1 cellular context compared by ENCODE assay signal in the genomic region with DNA sequence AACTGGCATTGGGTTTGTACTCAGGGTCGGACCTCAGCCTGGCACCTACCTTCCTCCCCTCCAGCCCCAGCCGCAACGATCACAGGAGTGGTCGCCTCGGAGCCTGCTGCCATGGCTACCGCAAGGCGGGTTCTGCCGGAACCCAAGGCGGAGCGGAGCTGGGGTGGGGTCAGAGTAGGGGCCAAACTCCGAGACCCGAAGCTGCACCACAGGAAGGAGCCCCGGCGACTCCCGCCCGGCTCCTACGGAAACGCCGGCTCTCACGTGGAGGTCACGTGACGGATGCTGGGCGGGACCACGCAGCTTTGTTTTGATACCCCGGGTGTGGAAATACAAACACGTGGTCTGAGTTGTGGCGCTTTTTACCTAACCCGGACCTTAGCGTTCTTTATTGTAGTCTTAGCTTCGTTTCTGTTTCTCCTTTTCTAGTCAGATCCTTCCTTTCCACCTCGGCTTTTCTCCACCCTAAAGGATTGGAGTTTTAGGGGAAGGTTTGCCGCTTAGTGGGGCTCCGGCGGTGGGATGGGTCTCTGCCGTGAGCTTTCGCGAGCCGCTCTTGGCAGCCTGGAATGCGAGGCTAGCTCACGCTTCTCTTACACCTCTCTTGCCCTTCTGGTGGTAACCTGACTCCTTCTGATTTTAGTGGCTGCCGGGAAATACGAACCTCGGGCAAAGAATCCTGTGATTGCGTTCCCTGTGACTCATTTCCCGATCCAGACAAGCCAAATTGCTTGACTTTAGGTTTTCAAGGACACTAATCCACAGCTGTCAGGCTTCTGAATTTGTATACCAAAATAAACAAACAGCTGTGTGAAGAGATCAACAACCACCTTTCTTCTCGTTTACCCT.
TF ChIP-seq lines count a peak whose summit lies in the region.

A gene with protein sequence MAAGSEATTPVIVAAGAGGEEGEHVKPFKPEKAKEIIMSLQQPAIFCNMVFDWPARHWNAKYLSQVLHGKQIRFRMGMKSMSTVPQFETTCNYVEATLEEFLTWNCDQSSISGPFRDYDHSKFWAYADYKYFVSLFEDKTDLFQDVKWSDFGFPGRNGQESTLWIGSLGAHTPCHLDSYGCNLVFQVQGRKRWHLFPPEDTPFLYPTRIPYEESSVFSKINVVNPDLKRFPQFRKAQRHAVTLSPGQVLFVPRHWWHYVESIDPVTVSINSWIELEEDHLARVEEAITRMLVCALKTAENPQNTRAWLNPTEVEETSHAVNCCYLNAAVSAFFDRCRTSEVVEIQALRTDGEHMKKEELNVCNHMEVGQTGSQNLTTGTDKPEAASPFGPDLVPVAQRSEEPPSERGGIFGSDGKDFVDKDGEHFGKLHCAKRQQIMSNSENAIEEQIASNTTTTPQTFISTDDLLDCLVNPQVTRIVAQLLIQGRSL (minus strand): TSS at position 264 of the 849 bp plus-strand sequence. CDS start 151 bp downstream, at position 113.

TF ChIP-seq in HepG2, 621 proteins besides CTCF, POLR2A, EP300 and RAD21 (continued from another document and continues in another):
- TF ChIP-seq, protein P1, sequence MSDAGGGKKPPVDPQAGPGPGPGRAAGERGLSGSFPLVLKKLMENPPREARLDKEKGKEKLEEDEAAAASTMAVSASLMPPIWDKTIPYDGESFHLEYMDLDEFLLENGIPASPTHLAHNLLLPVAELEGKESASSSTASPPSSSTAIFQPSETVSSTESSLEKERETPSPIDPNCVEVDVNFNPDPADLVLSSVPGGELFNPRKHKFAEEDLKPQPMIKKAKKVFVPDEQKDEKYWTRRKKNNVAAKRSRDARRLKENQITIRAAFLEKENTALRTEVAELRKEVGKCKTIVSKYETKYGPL (CRISPR knock-in tag; IDR thresholded peaks at IDR 0.05): peak; percentile 50
- TF ChIP-seq HCFC1 (IDR thresholded peaks at IDR 0.05; ENCODE audit: low read depth, low read length): peak; percentile 27; the same call in 1 of the 2 replicates
- TF ChIP-seq KDM1A (CRISPR knock-in tag; IDR thresholded peaks at IDR 0.05): no peak
- TF ChIP-seq ZNF784 (CRISPR knock-in tag; IDR thresholded peaks at IDR 0.05; ENCODE audit: borderline replicate concordance): peak; percentile 39; the same call in 1 of the 2 replicates
- no peak; the same call in 1 of the 2 replicates for TF ChIP-seq PRDM15 (CRISPR knock-in tag; IDR thresholded peaks at IDR 0.05)
- TF ChIP-seq ZBED4 (CRISPR knock-in tag; IDR thresholded peaks at IDR 0.05; ENCODE audit: borderline replicate concordance): peak; percentile 44; the same call in 1 of the 2 replicates
- TF ChIP-seq, protein P2, sequence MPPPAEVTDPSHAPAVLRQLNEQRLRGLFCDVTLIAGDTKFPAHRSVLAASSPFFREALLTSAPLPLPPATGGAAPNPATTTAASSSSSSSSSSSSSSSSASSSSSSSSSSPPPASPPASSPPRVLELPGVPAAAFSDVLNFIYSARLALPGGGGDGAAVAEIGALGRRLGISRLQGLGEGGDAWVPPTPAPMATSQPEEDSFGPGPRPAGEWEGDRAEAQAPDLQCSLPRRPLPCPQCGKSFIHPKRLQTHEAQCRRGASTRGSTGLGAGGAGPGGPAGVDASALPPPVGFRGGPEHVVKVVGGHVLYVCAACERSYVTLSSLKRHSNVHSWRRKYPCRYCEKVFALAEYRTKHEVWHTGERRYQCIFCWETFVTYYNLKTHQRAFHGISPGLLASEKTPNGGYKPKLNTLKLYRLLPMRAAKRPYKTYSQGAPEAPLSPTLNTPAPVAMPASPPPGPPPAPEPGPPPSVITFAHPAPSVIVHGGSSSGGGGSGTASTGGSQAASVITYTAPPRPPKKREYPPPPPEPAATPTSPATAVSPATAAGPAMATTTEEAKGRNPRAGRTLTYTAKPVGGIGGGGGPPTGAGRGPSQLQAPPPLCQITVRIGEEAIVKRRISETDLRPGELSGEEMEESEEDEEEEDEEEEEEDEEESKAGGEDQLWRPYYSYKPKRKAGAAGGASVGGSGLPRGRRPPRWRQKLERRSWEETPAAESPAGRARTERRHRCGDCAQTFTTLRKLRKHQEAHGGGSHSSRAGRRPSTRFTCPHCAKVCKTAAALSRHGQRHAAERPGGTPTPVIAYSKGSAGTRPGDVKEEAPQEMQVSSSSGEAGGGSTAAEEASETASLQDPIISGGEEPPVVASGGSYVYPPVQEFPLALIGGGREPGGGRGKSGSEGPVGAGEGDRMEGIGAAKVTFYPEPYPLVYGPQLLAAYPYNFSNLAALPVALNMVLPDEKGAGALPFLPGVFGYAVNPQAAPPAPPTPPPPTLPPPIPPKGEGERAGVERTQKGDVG (CRISPR knock-in tag; IDR thresholded peaks at IDR 0.05; ENCODE audit: borderline replicate concordance): no peak
- TF ChIP-seq ADNP (CRISPR knock-in tag; IDR thresholded peaks at IDR 0.05): no peak
- TF ChIP-seq ZNF891 (CRISPR knock-in tag; IDR thresholded peaks at IDR 0.05): no peak; the same call in 1 of the 2 replicates
- no peak for TF ChIP-seq SRF (IDR thresholded peaks at IDR 0.05; ENCODE audit: low read depth, low read length)
- no peak for TF ChIP-seq POLR2AphosphoS2 (IDR thresholded peaks at IDR 0.05; ENCODE audit: low read depth, low read length)
- peak; percentile 29; the same call in 1 of the 2 replicates for TF ChIP-seq TARDBP (CRISPR knock-in tag; IDR thresholded peaks at IDR 0.05)
- TF ChIP-seq CAMTA2 (CRISPR knock-in tag; IDR thresholded peaks at IDR 0.05; ENCODE audit: borderline replicate concordance): 0 out of 2 replicates have a peak, but pooled peaks have one; percentile 76
- TF ChIP-seq NONO (IDR thresholded peaks at IDR 0.05): no peak
- peak; percentile 41; the same call in 1 of the 2 replicates for TF ChIP-seq NONO (CRISPR knock-in tag; conservative IDR thresholded peaks at IDR 0.05)
- TF ChIP-seq RBFOX2 (IDR thresholded peaks at IDR 0.05; ENCODE audit: low read depth, low read length): peak; percentile 68
- 0 out of 2 replicates have a peak, but pooled peaks have one; percentile 21 for TF ChIP-seq SPEN (CRISPR knock-in tag; IDR thresholded peaks at IDR 0.05; ENCODE audit: low read depth)
- TF ChIP-seq POLR2AphosphoS5 (IDR thresholded peaks at IDR 0.05; ENCODE audit: low read depth, low read length): peak; percentile 36; the same call in 1 of the 2 replicates
- no peak for TF ChIP-seq KDM6A (CRISPR knock-in tag; IDR thresholded peaks at IDR 0.05; ENCODE audit: low read depth)
- TF ChIP-seq TP53 (CRISPR knock-in tag; conservative IDR thresholded peaks at IDR 0.05): no peak
- no peak; the same call in 1 of the 2 replicates for TF ChIP-seq E2F5 (CRISPR knock-in tag; conservative IDR thresholded peaks at IDR 0.05)
- no peak for TF ChIP-seq ZKSCAN1 (IDR thresholded peaks at IDR 0.05; ENCODE audit: low read length)
- TF ChIP-seq MEF2D (CRISPR knock-in tag; IDR thresholded peaks at IDR 0.05): no peak
- TF ChIP-seq XBP1 (CRISPR knock-in tag; IDR thresholded peaks at IDR 0.05): no peak
- no peak; the same call in 1 of the 2 replicates for TF ChIP-seq ZSCAN9 (CRISPR knock-in tag; IDR thresholded peaks at IDR 0.05; ENCODE audit: borderline replicate concordance)
- peak; percentile 67 for TF ChIP-seq NCOA2 (CRISPR knock-in tag; IDR thresholded peaks at IDR 0.05)
- 0 out of 2 replicates have a peak, but pooled peaks have one; percentile 42 for TF ChIP-seq FOXO1 (CRISPR knock-in tag; IDR thresholded peaks at IDR 0.05)
- no peak for TF ChIP-seq ZFP36L2 (CRISPR knock-in tag; IDR thresholded peaks at IDR 0.05)
- TF ChIP-seq, protein P3, sequence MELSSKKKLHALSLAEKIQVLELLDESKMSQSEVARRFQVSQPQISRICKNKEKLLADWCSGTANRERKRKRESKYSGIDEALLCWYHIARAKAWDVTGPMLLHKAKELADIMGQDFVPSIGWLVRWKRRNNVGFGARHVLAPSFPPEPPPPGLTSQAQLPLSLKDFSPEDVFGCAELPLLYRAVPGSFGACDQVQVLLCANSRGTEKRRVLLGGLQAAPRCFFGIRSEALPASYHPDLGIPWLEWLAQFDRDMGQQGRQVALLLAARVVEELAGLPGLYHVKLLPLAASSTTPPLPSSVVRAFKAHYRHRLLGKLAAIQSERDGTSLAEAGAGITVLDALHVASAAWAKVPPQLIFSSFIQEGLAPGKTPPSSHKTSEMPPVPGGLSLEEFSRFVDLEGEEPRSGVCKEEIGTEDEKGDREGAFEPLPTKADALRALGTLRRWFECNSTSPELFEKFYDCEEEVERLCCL (CRISPR knock-in tag; IDR thresholded peaks at IDR 0.05; ENCODE audit: borderline replicate concordance): no peak
- peak; percentile 35; the same call in 1 of the 2 replicates for TF ChIP-seq ZNF724P (CRISPR knock-in tag; IDR thresholded peaks at IDR 0.05; ENCODE audit: borderline replicate concordance)
- TF ChIP-seq ZEB1 (IDR thresholded peaks at IDR 0.05; ENCODE audit: insufficient replicate concordance, low read depth): no peak
- TF ChIP-seq POLR2G (IDR thresholded peaks at IDR 0.05; ENCODE audit: low read depth, low read length): peak; percentile 69; the same call in 1 of the 2 replicates
- TF ChIP-seq, protein P4, sequence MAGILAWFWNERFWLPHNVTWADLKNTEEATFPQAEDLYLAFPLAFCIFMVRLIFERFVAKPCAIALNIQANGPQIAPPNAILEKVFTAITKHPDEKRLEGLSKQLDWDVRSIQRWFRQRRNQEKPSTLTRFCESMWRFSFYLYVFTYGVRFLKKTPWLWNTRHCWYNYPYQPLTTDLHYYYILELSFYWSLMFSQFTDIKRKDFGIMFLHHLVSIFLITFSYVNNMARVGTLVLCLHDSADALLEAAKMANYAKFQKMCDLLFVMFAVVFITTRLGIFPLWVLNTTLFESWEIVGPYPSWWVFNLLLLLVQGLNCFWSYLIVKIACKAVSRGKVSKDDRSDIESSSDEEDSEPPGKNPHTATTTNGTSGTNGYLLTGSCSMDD (CRISPR knock-in tag; IDR thresholded peaks at IDR 0.05): no peak
